ENCODE assay signal across 1 cellular context in the genomic region with DNA sequence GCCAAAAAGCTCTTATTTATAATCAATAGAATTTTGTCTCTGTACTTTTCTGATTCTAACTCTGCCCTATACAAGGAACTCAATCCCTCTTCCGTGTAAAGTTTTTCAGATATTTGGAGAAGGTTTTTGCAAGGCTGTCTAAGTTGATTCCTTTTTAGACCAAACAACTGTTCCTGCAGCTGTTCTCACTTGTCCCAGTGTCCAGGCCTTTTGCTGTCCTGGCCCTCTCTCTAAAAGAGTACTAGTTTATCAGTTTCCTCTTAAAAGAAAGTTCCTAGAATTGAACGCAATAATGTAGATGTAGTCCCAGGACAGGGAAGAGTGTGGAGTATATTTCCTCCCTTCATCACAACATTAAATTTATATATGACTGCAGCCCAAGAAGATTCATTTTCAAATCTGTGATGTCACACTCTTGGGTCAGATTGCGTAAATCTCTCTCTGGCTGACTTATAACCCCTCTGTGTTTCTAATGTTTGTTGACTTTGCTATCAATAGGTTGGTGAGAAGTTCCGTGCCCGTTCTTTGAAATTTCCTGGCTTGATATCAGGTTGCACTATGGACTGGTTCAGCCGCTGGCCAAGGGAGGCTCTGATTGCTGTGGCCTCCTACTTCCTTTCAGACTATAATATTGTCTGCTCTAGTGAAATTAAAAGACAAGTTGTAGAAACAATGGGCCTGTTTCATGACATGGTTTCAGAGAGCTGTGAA.
TF ChIP-seq lines count a peak whose summit lies in the region.

No MANE protein-coding gene starts in this region.

TF ChIP-seq in HepG2, 621 proteins besides CTCF, POLR2A, EP300 and RAD21 (continued from another document):
- TF ChIP-seq NR0B2 (CRISPR knock-in tag; IDR thresholded peaks at IDR 0.05) = no peak
- 0 out of 2 replicates have a peak, but pooled peaks have one; percentile 12 for TF ChIP-seq PPARG (CRISPR knock-in tag; conservative IDR thresholded peaks at IDR 0.05)
- TF ChIP-seq, protein P1, sequence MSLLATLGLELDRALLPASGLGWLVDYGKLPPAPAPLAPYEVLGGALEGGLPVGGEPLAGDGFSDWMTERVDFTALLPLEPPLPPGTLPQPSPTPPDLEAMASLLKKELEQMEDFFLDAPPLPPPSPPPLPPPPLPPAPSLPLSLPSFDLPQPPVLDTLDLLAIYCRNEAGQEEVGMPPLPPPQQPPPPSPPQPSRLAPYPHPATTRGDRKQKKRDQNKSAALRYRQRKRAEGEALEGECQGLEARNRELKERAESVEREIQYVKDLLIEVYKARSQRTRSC (CRISPR knock-in tag; IDR thresholded peaks at IDR 0.05; ENCODE audit: low read depth) = no peak
- TF ChIP-seq TCF7 (IDR thresholded peaks at IDR 0.05; ENCODE audit: low read depth) = peak; percentile 60; the same call in 1 of the 2 replicates
- TF ChIP-seq, protein P2, sequence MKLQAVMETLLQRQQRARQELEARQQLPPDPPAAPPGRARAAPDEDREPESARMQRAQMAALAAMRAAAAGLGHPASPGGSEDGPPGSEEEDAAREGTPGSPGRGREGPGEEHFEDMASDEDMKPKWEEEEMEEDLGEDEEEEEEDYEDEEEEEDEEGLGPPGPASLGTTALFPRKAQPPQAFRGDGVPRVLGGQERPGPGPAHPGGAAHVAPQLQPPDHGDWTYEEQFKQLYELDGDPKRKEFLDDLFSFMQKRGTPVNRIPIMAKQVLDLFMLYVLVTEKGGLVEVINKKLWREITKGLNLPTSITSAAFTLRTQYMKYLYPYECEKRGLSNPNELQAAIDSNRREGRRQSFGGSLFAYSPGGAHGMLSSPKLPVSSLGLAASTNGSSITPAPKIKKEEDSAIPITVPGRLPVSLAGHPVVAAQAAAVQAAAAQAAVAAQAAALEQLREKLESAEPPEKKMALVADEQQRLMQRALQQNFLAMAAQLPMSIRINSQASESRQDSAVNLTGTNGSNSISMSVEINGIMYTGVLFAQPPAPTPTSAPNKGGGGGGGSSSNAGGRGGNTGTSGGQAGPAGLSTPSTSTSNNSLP (IDR thresholded peaks at IDR 0.05; ENCODE audit: low read depth, low read length) = peak; percentile 61; the same call in 1 of the 2 replicates
- peak; percentile 23; the same call in 1 of the 2 replicates for TF ChIP-seq NR2C2 (CRISPR knock-in tag; IDR thresholded peaks at IDR 0.05; ENCODE audit: borderline replicate concordance)
- TF ChIP-seq, protein P3, sequence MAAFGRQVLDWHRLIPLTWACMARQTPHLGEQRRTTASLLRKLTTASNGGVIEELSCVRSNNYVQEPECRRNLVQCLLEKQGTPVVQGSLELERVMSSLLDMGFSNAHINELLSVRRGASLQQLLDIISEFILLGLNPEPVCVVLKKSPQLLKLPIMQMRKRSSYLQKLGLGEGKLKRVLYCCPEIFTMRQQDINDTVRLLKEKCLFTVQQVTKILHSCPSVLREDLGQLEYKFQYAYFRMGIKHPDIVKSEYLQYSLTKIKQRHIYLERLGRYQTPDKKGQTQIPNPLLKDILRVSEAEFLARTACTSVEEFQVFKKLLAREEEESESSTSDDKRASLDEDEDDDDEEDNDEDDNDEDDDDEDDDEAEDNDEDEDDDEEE (CRISPR knock-in tag; IDR thresholded peaks at IDR 0.05) = no peak
- TF ChIP-seq HMG20A (CRISPR knock-in tag; IDR thresholded peaks at IDR 0.05; ENCODE audit: borderline replicate concordance) = peak; percentile 50; the same call in 1 of the 2 replicates
- TF ChIP-seq ZNF557 (CRISPR knock-in tag; IDR thresholded peaks at IDR 0.05) = no peak
- TF ChIP-seq SOX6 (IDR thresholded peaks at IDR 0.05) = no peak
- TF ChIP-seq SOX6 (CRISPR knock-in tag; IDR thresholded peaks at IDR 0.05) = peak; percentile 76
- TF ChIP-seq NR2F6 (IDR thresholded peaks at IDR 0.05) = peak; percentile 47
- TF ChIP-seq NR2F6 (CRISPR knock-in tag; IDR thresholded peaks at IDR 0.05) = no peak
- TF ChIP-seq, protein P4, sequence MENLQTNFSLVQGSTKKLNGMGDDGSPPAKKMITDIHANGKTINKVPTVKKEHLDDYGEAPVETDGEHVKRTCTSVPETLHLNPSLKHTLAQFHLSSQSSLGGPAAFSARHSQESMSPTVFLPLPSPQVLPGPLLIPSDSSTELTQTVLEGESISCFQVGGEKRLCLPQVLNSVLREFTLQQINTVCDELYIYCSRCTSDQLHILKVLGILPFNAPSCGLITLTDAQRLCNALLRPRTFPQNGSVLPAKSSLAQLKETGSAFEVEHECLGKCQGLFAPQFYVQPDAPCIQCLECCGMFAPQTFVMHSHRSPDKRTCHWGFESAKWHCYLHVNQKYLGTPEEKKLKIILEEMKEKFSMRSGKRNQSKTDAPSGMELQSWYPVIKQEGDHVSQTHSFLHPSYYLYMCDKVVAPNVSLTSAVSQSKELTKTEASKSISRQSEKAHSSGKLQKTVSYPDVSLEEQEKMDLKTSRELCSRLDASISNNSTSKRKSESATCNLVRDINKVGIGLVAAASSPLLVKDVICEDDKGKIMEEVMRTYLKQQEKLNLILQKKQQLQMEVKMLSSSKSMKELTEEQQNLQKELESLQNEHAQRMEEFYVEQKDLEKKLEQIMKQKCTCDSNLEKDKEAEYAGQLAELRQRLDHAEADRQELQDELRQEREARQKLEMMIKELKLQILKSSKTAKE (CRISPR knock-in tag; IDR thresholded peaks at IDR 0.05; ENCODE audit: borderline replicate concordance) = no peak
- TF ChIP-seq ZNF562 (CRISPR knock-in tag; IDR thresholded peaks at IDR 0.05; ENCODE audit: borderline replicate concordance) = no peak
- TF ChIP-seq GFI1 (CRISPR knock-in tag; IDR thresholded peaks at IDR 0.05; ENCODE audit: borderline replicate concordance) = peak; percentile 86
- no peak for TF ChIP-seq ZNF710 (CRISPR knock-in tag; IDR thresholded peaks at IDR 0.05; ENCODE audit: borderline replicate concordance)
- no peak for TF ChIP-seq RFX3 (CRISPR knock-in tag; IDR thresholded peaks at IDR 0.05)
- peak; percentile 69 for TF ChIP-seq GATAD2A (CRISPR knock-in tag; IDR thresholded peaks at IDR 0.05)
- TF ChIP-seq GLI4 (CRISPR knock-in tag; IDR thresholded peaks at IDR 0.05; ENCODE audit: borderline replicate concordance) = no peak
- TF ChIP-seq TEAD2 (CRISPR knock-in tag; IDR thresholded peaks at IDR 0.05) = no peak
- TF ChIP-seq SOX5 (CRISPR knock-in tag; IDR thresholded peaks at IDR 0.05; ENCODE audit: borderline replicate concordance) = 0 out of 2 replicates have a peak, but pooled peaks have one; percentile 5
- TF ChIP-seq ZNF770 (CRISPR knock-in tag; IDR thresholded peaks at IDR 0.05) = peak; percentile 32; the same call in 1 of the 2 replicates
- TF ChIP-seq MED1 (CRISPR knock-in tag; IDR thresholded peaks at IDR 0.05) = peak; percentile 46; the same call in 1 of the 2 replicates
- TF ChIP-seq ISL2 (CRISPR knock-in tag; IDR thresholded peaks at IDR 0.05) = peak; percentile 55; the same call in 1 of the 2 replicates
- no peak for TF ChIP-seq TSC22D2 (CRISPR knock-in tag; IDR thresholded peaks at IDR 0.05; ENCODE audit: borderline replicate concordance)
- TF ChIP-seq, protein P5, sequence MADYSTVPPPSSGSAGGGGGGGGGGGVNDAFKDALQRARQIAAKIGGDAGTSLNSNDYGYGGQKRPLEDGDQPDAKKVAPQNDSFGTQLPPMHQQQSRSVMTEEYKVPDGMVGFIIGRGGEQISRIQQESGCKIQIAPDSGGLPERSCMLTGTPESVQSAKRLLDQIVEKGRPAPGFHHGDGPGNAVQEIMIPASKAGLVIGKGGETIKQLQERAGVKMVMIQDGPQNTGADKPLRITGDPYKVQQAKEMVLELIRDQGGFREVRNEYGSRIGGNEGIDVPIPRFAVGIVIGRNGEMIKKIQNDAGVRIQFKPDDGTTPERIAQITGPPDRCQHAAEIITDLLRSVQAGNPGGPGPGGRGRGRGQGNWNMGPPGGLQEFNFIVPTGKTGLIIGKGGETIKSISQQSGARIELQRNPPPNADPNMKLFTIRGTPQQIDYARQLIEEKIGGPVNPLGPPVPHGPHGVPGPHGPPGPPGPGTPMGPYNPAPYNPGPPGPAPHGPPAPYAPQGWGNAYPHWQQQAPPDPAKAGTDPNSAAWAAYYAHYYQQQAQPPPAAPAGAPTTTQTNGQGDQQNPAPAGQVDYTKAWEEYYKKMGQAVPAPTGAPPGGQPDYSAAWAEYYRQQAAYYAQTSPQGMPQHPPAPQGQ (CRISPR knock-in tag; IDR thresholded peaks at IDR 0.05; ENCODE audit: borderline replicate concordance) = no peak
- TF ChIP-seq ZNF331 (CRISPR knock-in tag; IDR thresholded peaks at IDR 0.05) = no peak
- peak; percentile 77 for TF ChIP-seq CEBPG (CRISPR knock-in tag; IDR thresholded peaks at IDR 0.05)
- no peak for TF ChIP-seq PRMT3 (CRISPR knock-in tag; IDR thresholded peaks at IDR 0.05; ENCODE audit: borderline replicate concordance, low read depth)
- TF ChIP-seq ATRX (CRISPR knock-in tag; IDR thresholded peaks at IDR 0.05; ENCODE audit: borderline replicate concordance) = no peak
- TF ChIP-seq CEBPB (IDR thresholded peaks at IDR 0.05; ENCODE audit: borderline replicate concordance, low read depth, low read length) = peak; percentile 84
- TF ChIP-seq JDP2 (CRISPR knock-in tag; IDR thresholded peaks at IDR 0.05; ENCODE audit: borderline replicate concordance) = no peak
- TF ChIP-seq PBX2 (CRISPR knock-in tag; IDR thresholded peaks at IDR 0.05) = no peak
- TF ChIP-seq ZNF350 (CRISPR knock-in tag; IDR thresholded peaks at IDR 0.05; ENCODE audit: borderline replicate concordance, low read depth) = no peak
